ENCODE assay signal across 9 cellular contexts in the genomic region with DNA sequence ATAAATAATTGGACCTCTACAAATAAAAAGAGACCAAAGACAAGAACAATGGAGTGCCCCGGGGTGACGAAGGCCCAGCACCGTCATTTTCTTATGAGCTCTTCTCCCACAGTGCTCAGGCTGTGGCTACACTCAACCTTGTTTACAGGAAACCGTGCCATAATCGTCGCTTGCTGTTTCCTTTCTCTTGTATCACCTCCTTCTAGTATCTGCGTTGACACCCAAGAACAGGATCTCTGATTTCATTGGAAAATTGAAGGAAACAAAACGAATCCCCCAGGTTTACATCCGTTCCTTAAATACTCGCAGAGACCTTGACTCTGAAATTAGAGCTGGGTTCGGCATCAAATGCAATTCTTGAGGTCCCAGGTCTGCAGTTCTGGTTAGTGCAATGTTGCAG. TPM values are rescaled to one million over a fixed set of nuclear protein-coding genes. Genes with fewer than 3 reads are reported as not detected.
DNase-seq lines count a peak whose midpoint lies in the region; ATAC-seq, FAIRE-seq and TF ChIP-seq lines count a peak whose summit lies in the region.
"Had no signal": no experiment of that assay in that cellular context is flagged by ENCODE, and none has a peak within 500 bp of the region (broad histone marks: within the 10 kb centered on the region; RNA-seq: fewer than 3 reads in every experiment).

No MANE protein-coding gene starts in this region.

- H3K27me3 ChIP-seq in SJCRH30 (no peaks in the 10 kb centered on the region), rectal smooth muscle tissue (ENCODE audit: control insufficient read depth, insufficient read depth, low read length) (peaks cover 2% of the 10 kb centered on the region), pancreas (peaks cover 0 to 14% (median 2%) of the 10 kb centered on the region in 4 donors)

- H3K4me3 ChIP-seq in GM08714 (ENCODE audit: low read length) (peak overlapping the region; percentile 17; the same call in 1 of the 2 replicates), SJCRH30 (peak overlapping the region; percentile 8), fibroblast of mammary gland (ENCODE audit: control insufficient read depth, low read depth, low read length) (peak overlapping the region; percentile 17), rectal smooth muscle tissue (ENCODE audit: low read length) (peak overlapping the region; percentile 14), pancreas (peak overlapping the region in 1 of 4 donors; percentile 22)
- H3K4me3 ChIP-seq: SK-N-MC had no signal

- no peaks in the 10 kb centered on the region for H3K36me3 ChIP-seq in SJCRH30
- no peaks in the 10 kb centered on the region for H3K36me3 ChIP-seq in rectal smooth muscle tissue (ENCODE audit: control insufficient read depth, insufficient read depth, low read length)
- H3K36me3 ChIP-seq in pancreas: no peaks in the 10 kb centered on the region

- WGBS in pancreas, 2 donors: 9 to 14% methylated on average over 11 of the region's 11 CpGs

- H3K4me1 ChIP-seq in SJCRH30 (peaks cover 2% of the 10 kb centered on the region; the same call in 1 of the 2 replicates), rectal smooth muscle tissue (ENCODE audit: control insufficient read depth, insufficient read depth, low read length) (peaks cover 3% of the 10 kb centered on the region), pancreas (peaks cover 0 to 36% (median 11%) of the 10 kb centered on the region in 3 donors)

- no peak overlapping the region for H3K27ac ChIP-seq in SJCRH30
- H3K27ac ChIP-seq in rectal smooth muscle tissue (ENCODE audit: low read depth, low read length): no peak overlapping the region
- no peak overlapping the region for H3K27ac ChIP-seq in pancreas
- H3K27ac ChIP-seq: SK-N-MC had no signal

- DNase-seq in SJCRH30: no peak
- DNase-seq in fibroblast of mammary gland (ENCODE audit: low read depth): no peak
- DNase-seq in pancreas: no peak
- no peak for DNase-seq in HuH-7 (ENCODE audit: low spot score)

- intact Hi-C loops in pancreas (cut with DNase I): loop anchor here in 1 of 3 donors (10.0 kb wide), 1 partner anchor 432 kb away; no protein-coding TSS in a partner anchor

- no peak for TF ChIP-seq CTCF in fibroblast of mammary gland (conservative IDR thresholded peaks at IDR 0.05; ENCODE audit: control insufficient read depth, insufficient read depth, low read depth, low read length)
- no peak for TF ChIP-seq CTCF in pancreas (IDR thresholded peaks at IDR 0.05)

- FAIRE-seq in pancreas (lab: Jason Lieb, UNC): no peak

- no peaks in the 10 kb centered on the region for H3K9me3 ChIP-seq in SJCRH30 (replicated peaks)
- no peaks in the 10 kb centered on the region for H3K9me3 ChIP-seq in pancreas

- ATAC-seq in pancreas (no peak), GM18498 (IDR thresholded peaks at IDR 0.05; ENCODE audit: unreplicated experiment) (no peak)
- no peak for ATAC-seq in activated CD4-positive, CD25-positive, alpha-beta regulatory T cell treated with anti-CD3 and anti-CD28 coated beads, Interleukin-2, amount 50 U/mL, for 24 hours

- H3K9ac ChIP-seq in rectal smooth muscle tissue (ENCODE audit: low read length): no peak overlapping the region

RNA-seq across cellular contexts. Expression of a gene that starts 1.7 kb away (rescaled TPM):
- total RNA-seq in SJCRH30 (2014; rRNA removed; shearing (Covaris generic)): 0.56 TPM in 1 of 2 replicates, not detected in the other
- total RNA-seq in pancreas: 10 to 100 TPM in 3 of 6 donors, 1 to 10 TPM in 3; 4.6 to 21.9 (median 10.5) TPM
- 10 to 100 TPM; 13.1 to 27.3 TPM for polyA plus RNA-seq in pancreas

RNA-seq across cellular contexts. Expression of a gene that starts 34.5 kb away (rescaled TPM):
- not detected in 2 replicates for total RNA-seq in SJCRH30 (2014; rRNA removed; shearing (Covaris generic))
- total RNA-seq in pancreas: under 1 TPM in 1 of 6 donors, not detected in 5; 0.19 TPM
- polyA plus RNA-seq in pancreas: under 1 TPM; 0.11 to 0.12 TPM

RNA-seq across cellular contexts. Expression of a gene that starts 49.9 kb away (rescaled TPM):
- not detected in 2 replicates for total RNA-seq in SJCRH30 (2014; rRNA removed; shearing (Covaris generic))
- total RNA-seq in pancreas: not detected
- not detected for polyA plus RNA-seq in pancreas
